Comparison of ENCODE assay signal across 17 cellular contexts in genomic region chr1:30033276-30034104, GRCh38.
"Had no signal": no experiment of that assay in that cellular context is flagged by ENCODE, and none has a peak within 500 bp of the region (broad histone marks: within the 10 kb centered on the region; RNA-seq: fewer than 3 reads in every experiment).

No MANE protein-coding gene starts in this region.

- H3K9me3 ChIP-seq: pancreas, tibial nerve had no signal

- H3K4me3 Mint-ChIP-seq: activated naive CD8-positive, alpha-beta T cell treated with anti-CD3 and anti-CD28 coated beads for 36 hours; brain; neural crest cell; T-cell had no signal

- ATAC-seq: foreskin keratinocyte, pancreas, T-cell had no signal

- H3K4me1 Mint-ChIP-seq: activated naive CD8-positive, alpha-beta T cell treated with anti-CD3 and anti-CD28 coated beads for 36 hours; brain; neural crest cell; T-cell had no signal

- H3K27ac Mint-ChIP-seq: activated naive CD8-positive, alpha-beta T cell treated with anti-CD3 and anti-CD28 coated beads for 36 hours; T-cell had no signal

- H3K36me3 Mint-ChIP-seq: activated naive CD8-positive, alpha-beta T cell treated with anti-CD3 and anti-CD28 coated beads for 36 hours; brain; T-cell had no signal

- H3K27me3 ChIP-seq: pancreas, tibial nerve had no signal

- H3K36me3 ChIP-seq: pancreas, tibial nerve had no signal

- DNase-seq: activated CD4-positive, alpha-beta T cell treated with anti-CD3 and anti-CD28 coated beads, Interleukin-2, amount 50 U/mL, for 48 hours; activated naive CD8-positive, alpha-beta T cell treated with anti-CD3 and anti-CD28 coated beads for 36 hours; central memory CD4-positive, alpha-beta T cell; cortex of kidney; effector CD4-positive, alpha-beta T cell; foreskin keratinocyte; kidney glomerular epithelial cell; pancreas; stimulated activated CD4-positive, alpha-beta T cell treated with anti-CD3 and anti-CD28 coated beads, Interleukin-12 subunit alpha, Interleukin-12 subunit beta, amount 100 ng/mL, for 4 hours; stimulated activated CD4-positive, alpha-beta T cell treated with anti-CD3 and anti-CD28 coated beads, Interleukin-2, amount 100 ng/mL, for 48 hours; stimulated activated naive CD4-positive, alpha-beta T cell; T-helper 9 cell had no signal

- H3K27ac ChIP-seq: foreskin keratinocyte, pancreas, tibial nerve had no signal

- FAIRE-seq: endothelial cell of umbilical vein, pancreas had no signal

- H3K4me3 ChIP-seq: pancreas, tibial nerve had no signal

- H3K4me1 ChIP-seq: foreskin keratinocyte, pancreas, tibial nerve had no signal
